In genomic region chr9:68861436-68861835, GRCh38 we compare ENCODE assay signal across 22 cellular contexts.
"Had no signal": no experiment of that assay in that cellular context is flagged by ENCODE, and none has a peak within 500 bp of the region (broad histone marks: within the 10 kb centered on the region; RNA-seq: fewer than 3 reads in every experiment).

No MANE protein-coding gene starts in this region.

- H3K36me3 ChIP-seq: gastroesophageal sphincter, tibial nerve, WERI-Rb-1 had no signal

- H3K27me3 ChIP-seq: gastroesophageal sphincter, tibial nerve had no signal

- ATAC-seq: activated T-cell treated with anti-CD3 and anti-CD28 coated beads, Interleukin-2, amount 50 U/mL, for 4 hours; gastroesophageal sphincter; naive thymus-derived CD8-positive, alpha-beta T cell had no signal

- H3K27ac ChIP-seq: epithelial cell of prostate, gastroesophageal sphincter, tibial nerve, WERI-Rb-1 had no signal

- H3K4me1 ChIP-seq: gastroesophageal sphincter, tibial nerve had no signal

- H3K27ac Mint-ChIP-seq: mesothelial cell of epicardium; naive thymus-derived CD8-positive, alpha-beta T cell; progenitor cell of endocrine pancreas; stimulated activated naive CD8-positive, alpha-beta T cell treated with anti-CD3 and anti-CD28 coated beads, Interleukin-15, Interleukin-2, amounts not matched to agents 100 ng/mL and 50 ng/mL, for 24 hours had no signal

- H3K4me3 Mint-ChIP-seq: activated T-cell treated with anti-CD3 and anti-CD28 coated beads, Interleukin-2, amount 50 U/mL, for 4 hours; mesothelial cell of epicardium; naive thymus-derived CD8-positive, alpha-beta T cell; stimulated activated naive CD8-positive, alpha-beta T cell treated with anti-CD3 and anti-CD28 coated beads, Interleukin-15, Interleukin-2, amounts not matched to agents 100 ng/mL and 50 ng/mL, for 24 hours had no signal

- DNase-seq: activated CD4-positive, alpha-beta T cell treated with anti-CD3 and anti-CD28 coated beads for 1 hour; activated CD8-positive, alpha-beta memory T cell treated with anti-CD3 and anti-CD28 coated beads for 24 hours; activated CD8-positive, alpha-beta memory T cell treated with anti-CD3 and anti-CD28 coated beads, Interleukin-2, amount 50 U/mL, for 4 hours; activated naive CD4-positive, alpha-beta T cell treated with Interleukin-2 at 50 U/mL for 16 hours; activated T-cell treated with anti-CD3 and anti-CD28 coated beads, Interleukin-2, amount 50 U/mL, for 4 hours; amygdala; cortex of kidney; head of caudate nucleus; islet precursor cell; naive thymus-derived CD8-positive, alpha-beta T cell; retina; substantia nigra; T-helper 1 cell; WERI-Rb-1 had no signal

- FAIRE-seq: TTC549 had no signal

- H3K36me3 Mint-ChIP-seq: mesothelial cell of epicardium; naive thymus-derived CD8-positive, alpha-beta T cell had no signal

- H3K9me3 Mint-ChIP-seq: activated T-cell treated with anti-CD3 and anti-CD28 coated beads, Interleukin-2, amount 50 U/mL, for 4 hours; mesothelial cell of epicardium; naive thymus-derived CD8-positive, alpha-beta T cell; stimulated activated naive CD8-positive, alpha-beta T cell treated with anti-CD3 and anti-CD28 coated beads, Interleukin-15, Interleukin-2, amounts not matched to agents 100 ng/mL and 50 ng/mL, for 24 hours had no signal

- H3K4me3 ChIP-seq: gastroesophageal sphincter, lung, tibial nerve had no signal

- H3K27me3 Mint-ChIP-seq: stimulated activated naive CD8-positive, alpha-beta T cell treated with anti-CD3 and anti-CD28 coated beads, Interleukin-15, Interleukin-2, amounts not matched to agents 100 ng/mL and 50 ng/mL, for 24 hours had no signal

- H3K9me3 ChIP-seq: gastroesophageal sphincter, tibial nerve had no signal
